Comparison of ENCODE assay signal across 9 cellular contexts in genomic region chr1:226663327-226663704, GRCh38.
DNase-seq lines count a peak whose midpoint lies in the region; ATAC-seq and TF ChIP-seq lines count a peak whose summit lies in the region.
"Had no signal": no experiment of that assay in that cellular context is flagged by ENCODE, and none has a peak within 500 bp of the region (broad histone marks: within the 10 kb centered on the region; RNA-seq: fewer than 3 reads in every experiment).

No MANE protein-coding gene starts in this region.

- WGBS in mesodermal cell (ENCODE audit: insufficient coverage in 2 of 2), 2 experiments: 83 to 93% methylated on average over 6 to 7 of the region's 7 CpGs
- WGBS in thyroid gland, 2 donors: 70 to 93% methylated on average over 7 of the region's 7 CpGs

- no peak for DNase-seq in activated naive CD4-positive, alpha-beta T cell treated with anti-CD3 and anti-CD28 coated beads for 36 hours
- no peak for DNase-seq in activated naive CD4-positive, alpha-beta T cell (lab: John Stamatoyannopoulos, UW)
- no peak for DNase-seq in activated naive CD8-positive, alpha-beta T cell treated with anti-CD3 and anti-CD28 coated beads, Interleukin-2, amount 50 U/mL, for 24 hours
- DNase-seq in thyroid gland: no peak
- DNase-seq in GF-D8 (lab: John Stamatoyannopoulos, UW): no peak
- DNase-seq in NCI-H774 (lab: John Stamatoyannopoulos, UW): no peak

- H3K9me3 ChIP-seq in mesodermal cell (ENCODE audit: control insufficient read depth, low read length): no peaks in the 10 kb centered on the region
- H3K9me3 ChIP-seq in thyroid gland: no peaks in the 10 kb centered on the region
- H3K9me3 ChIP-seq: BE2C had no signal

- H3K4me1 ChIP-seq in mesodermal cell (ENCODE audit: control insufficient read depth, insufficient read depth, low read length, poor library complexity, severe bottlenecking) (peaks cover 61% of the 10 kb centered on the region), thyroid gland (peaks cover 27 to 70% of the 10 kb centered on the region in 2 donors)

- peak overlapping the region; percentile 43 for H3K4me3 Mint-ChIP-seq in activated naive CD4-positive, alpha-beta T cell treated with anti-CD3 and anti-CD28 coated beads for 36 hours
- peak overlapping the region; percentile 35 for H3K4me3 Mint-ChIP-seq in activated naive CD8-positive, alpha-beta T cell treated with anti-CD3 and anti-CD28 coated beads, Interleukin-2, amount 50 U/mL, for 24 hours

- H3K36me3 ChIP-seq in mesodermal cell (ENCODE audit: control insufficient read depth, insufficient read depth, low read length) (no peaks in the 10 kb centered on the region), thyroid gland (no peaks in the 10 kb centered on the region)
- H3K36me3 ChIP-seq: BE2C had no signal

- H3K36me3 Mint-ChIP-seq in activated naive CD4-positive, alpha-beta T cell treated with anti-CD3 and anti-CD28 coated beads for 36 hours (ENCODE audit: low read depth): peaks cover 8% of the 10 kb centered on the region
- peaks cover 7% of the 10 kb centered on the region for H3K36me3 Mint-ChIP-seq in activated naive CD8-positive, alpha-beta T cell treated with anti-CD3 and anti-CD28 coated beads, Interleukin-2, amount 50 U/mL, for 24 hours (ENCODE audit: low read depth)

- no peaks in the 10 kb centered on the region for H3K27me3 Mint-ChIP-seq in activated naive CD4-positive, alpha-beta T cell treated with anti-CD3 and anti-CD28 coated beads for 36 hours (ENCODE audit: low read depth)
- no peaks in the 10 kb centered on the region for H3K27me3 Mint-ChIP-seq in activated naive CD8-positive, alpha-beta T cell treated with anti-CD3 and anti-CD28 coated beads, Interleukin-2, amount 50 U/mL, for 24 hours

- H3K4me1 Mint-ChIP-seq in activated naive CD4-positive, alpha-beta T cell treated with anti-CD3 and anti-CD28 coated beads for 36 hours (ENCODE audit: low read depth): peaks cover 100% of the 10 kb centered on the region
- H3K4me1 Mint-ChIP-seq in activated naive CD8-positive, alpha-beta T cell treated with anti-CD3 and anti-CD28 coated beads, Interleukin-2, amount 50 U/mL, for 24 hours: no peaks in the 10 kb centered on the region

- no peak for TF ChIP-seq POLR2A in thyroid gland (IDR thresholded peaks at IDR 0.05)

- CTCF ChIA-PET in activated naive CD4-positive, alpha-beta T cell treated with anti-CD3 and anti-CD28 coated beads for 36 hours (lab: Charles Lee): interaction anchor here (1.3 to 2.4 kb wide), 4 partner anchors 10 to 165 kb away, joined by 3 to 9 read pairs (median 5); no protein-coding TSS in a partner anchor

- ATAC-seq in activated naive CD8-positive, alpha-beta T cell treated with anti-CD3 and anti-CD28 coated beads, Interleukin-2, amount 50 U/mL, for 24 hours: no peak
- no peak for ATAC-seq in HG03159 (IDR thresholded peaks at IDR 0.05; ENCODE audit: unreplicated experiment)

- intact Hi-C loops in activated naive CD4-positive, alpha-beta T cell treated with anti-CD3 and anti-CD28 coated beads for 36 hours (cut with micrococcal nuclease): loop anchor here (1.0 kb wide), 9 partner anchors 8 to 76 kb away; partner anchors contain the start of gene ITPKB
- intact Hi-C loops in thyroid gland (cut with DNase I): no loop called here

- no peaks in the 10 kb centered on the region for H3K9me3 Mint-ChIP-seq in activated naive CD4-positive, alpha-beta T cell treated with anti-CD3 and anti-CD28 coated beads for 36 hours
- H3K9me3 Mint-ChIP-seq in activated naive CD8-positive, alpha-beta T cell treated with anti-CD3 and anti-CD28 coated beads, Interleukin-2, amount 50 U/mL, for 24 hours: no peaks in the 10 kb centered on the region

- peak overlapping the region; percentile 82 for H3K27ac Mint-ChIP-seq in activated naive CD4-positive, alpha-beta T cell treated with anti-CD3 and anti-CD28 coated beads for 36 hours
- peak overlapping the region; percentile 76 for H3K27ac Mint-ChIP-seq in activated naive CD8-positive, alpha-beta T cell treated with anti-CD3 and anti-CD28 coated beads, Interleukin-2, amount 50 U/mL, for 24 hours

- no peaks in the 10 kb centered on the region for H3K27me3 ChIP-seq in thyroid gland
- H3K27me3 ChIP-seq: BE2C had no signal

- no peak overlapping the region for H3K4me3 ChIP-seq in mesodermal cell (ENCODE audit: extremely low read depth, insufficient read depth, low read length, poor library complexity, severe bottlenecking)
- H3K4me3 ChIP-seq in thyroid gland (replicated peaks in 1 of 3): no peak overlapping the region

- TF ChIP-seq CTCF in thyroid gland (IDR thresholded peaks at IDR 0.05): no peak

- H3K27ac ChIP-seq in mesodermal cell (ENCODE audit: low read depth, low read length, severe bottlenecking): peak overlapping the region; percentile 79
- peak overlapping the region; percentile 45 to 92 (median 66) for H3K27ac ChIP-seq in thyroid gland
